ENCODE assay signal across 9 cellular contexts in genomic region chr1:99685516-99686180, GRCh38. TPM values are rescaled to one million over a fixed set of nuclear protein-coding genes. Genes with fewer than 3 reads are reported as not detected.
DNase-seq lines count a peak whose midpoint lies in the region; ATAC-seq and TF ChIP-seq lines count a peak whose summit lies in the region.
"Had no signal": no experiment of that assay in that cellular context is flagged by ENCODE, and none has a peak within 500 bp of the region (broad histone marks: within the 10 kb centered on the region; RNA-seq: fewer than 3 reads in every experiment).

No MANE protein-coding gene starts in this region.

- 9% methylated on average over 6 of the region's 6 CpGs for whole genome bisulfite sequencing in liver

- intact Hi-C loops in colonic mucosa (cut with DNase I): loop anchor here (10.0 kb wide), 1 partner anchor 201 kb away; no protein-coding TSS in a partner anchor

- H3K27ac ChIP-seq in ACC112 (ENCODE audit: low read depth, low read length): peak overlapping the region; percentile 55
- H3K27ac ChIP-seq in colonic mucosa: no peak overlapping the region
- H3K27ac ChIP-seq in liver (ENCODE audit: low read depth in 1 of 2, low read length in 2 of 2): peak overlapping the region; percentile 14 to 32

- peaks cover 38% of the 10 kb centered on the region for H3K4me1 ChIP-seq in ACC112 (ENCODE audit: control insufficient read depth, insufficient read depth, low read length, unreplicated experiment)
- H3K4me1 ChIP-seq in colonic mucosa: no peaks in the 10 kb centered on the region
- H3K4me1 ChIP-seq in liver (ENCODE audit: control insufficient read depth in 4 of 4, insufficient read depth in 4 of 4, low read length in 3 of 4): peaks cover 1 to 21% (median 8%) of the 10 kb centered on the region in 4 donors

- H3K9me3 ChIP-seq in colonic mucosa (no peaks in the 10 kb centered on the region), liver (ENCODE audit: control insufficient read depth in 4 of 4, low read length in 3 of 4) (no peaks in the 10 kb centered on the region)

- no peak overlapping the region for H3K4me3 ChIP-seq in ACC112 (ENCODE audit: low read depth, low read length)
- no peak overlapping the region for H3K4me3 ChIP-seq in colonic mucosa
- no peak overlapping the region for H3K4me3 ChIP-seq in liver (ENCODE audit: low read depth in 1 of 3, low read length in 3 of 3)

- H2AFZ ChIP-seq in ACC112 (ENCODE audit: low read length, unreplicated experiment): peak overlapping the region; percentile 17

- TF ChIP-seq RAD21 in liver (IDR thresholded peaks at IDR 0.05): peak; percentile 79 to 84

- H3K9ac ChIP-seq in colonic mucosa (ENCODE audit: low read depth in 2 of 2, low read length in 2 of 2) (no peak overlapping the region), liver (ENCODE audit: low read depth in 1 of 2, low read length in 2 of 2) (no peak overlapping the region)

- DNase-seq in NCI-H1105 treated with DMSO at 0.1 percent for 48 hours (lab: John Stamatoyannopoulos, UW): peak; percentile 78
- DNase-seq in T1000 (lab: John Stamatoyannopoulos, UW): peak; percentile 10
- peak; percentile 74 for DNase-seq in colonic mucosa
- peak; percentile 14 to 20 for DNase-seq in stimulated activated CD8-positive, alpha-beta memory T cell treated with anti-CD3 and anti-CD28 coated beads, Interleukin-2, amount 100 ng/mL, for 48 hours (ENCODE audit: low read depth in 2 of 2)
- DNase-seq: naive B cell had no signal

- H3K36me3 ChIP-seq in ACC112 (ENCODE audit: insufficient read depth, low read length) (no peaks in the 10 kb centered on the region), colonic mucosa (no peaks in the 10 kb centered on the region), liver (ENCODE audit: control insufficient read depth in 4 of 4, insufficient read depth in 3 of 4, low read depth in 1 of 4, low read length in 3 of 4) (peaks cover 0 to 36% (median 22%) of the 10 kb centered on the region in 4 donors)

- peak; percentile 95 for ATAC-seq in GM18502 (IDR thresholded peaks at IDR 0.05; ENCODE audit: poor library complexity, unreplicated experiment)
- ATAC-seq in HG02798 (IDR thresholded peaks at IDR 0.05; ENCODE audit: poor library complexity, unreplicated experiment): peak; percentile 93

- H3K27me3 ChIP-seq in ACC112 (ENCODE audit: insufficient read depth, low read length) (no peaks in the 10 kb centered on the region), colonic mucosa (no peaks in the 10 kb centered on the region), liver (ENCODE audit: control insufficient read depth in 4 of 4, insufficient read depth in 4 of 4, low read length in 3 of 4) (no peaks in the 10 kb centered on the region)

- TF ChIP-seq CTCF in colonic mucosa (IDR thresholded peaks at IDR 0.05): peak; percentile 45
- peak; percentile 62 for TF ChIP-seq CTCF in liver (IDR thresholded peaks at IDR 0.05; ENCODE audit: low read depth, low read length, missing input control)

- no peaks in the 10 kb centered on the region for H3K79me2 ChIP-seq in ACC112 (ENCODE audit: control insufficient read depth, insufficient read depth, low read length, unreplicated experiment)

TF ChIP-seq in liver, 16 proteins besides CTCF, POLR2A, EP300 and RAD21:
- TF ChIP-seq GABPA (IDR thresholded peaks at IDR 0.05 in 1 of 2, conservative IDR thresholded peaks at IDR 0.05 in 1 of 2) (peak in 1 of 2 donors; percentile 21), SP1 (IDR thresholded peaks at IDR 0.05) (peak; percentile 92), HNF4A (conservative IDR thresholded peaks at IDR 0.05) (peak; percentile 79 to 80), HNF4G (IDR thresholded peaks at IDR 0.05) (no peak), FOXA2 (IDR thresholded peaks at IDR 0.05) (peak; percentile 56), RXRA (IDR thresholded peaks at IDR 0.05) (peak; percentile 96), JUND (IDR thresholded peaks at IDR 0.05) (peak in 1 of 2 donors; percentile 65), EGR1 (IDR thresholded peaks at IDR 0.05; ENCODE audit: low read depth in 2 of 2) (no peak), TAF1 (conservative IDR thresholded peaks at IDR 0.05) (no peak), NR2F2 (IDR thresholded peaks at IDR 0.05) (peak; percentile 55), ATF3 (IDR thresholded peaks at IDR 0.05) (peak; percentile 33), FOXA1 (IDR thresholded peaks at IDR 0.05) (no peak), YY1 (IDR thresholded peaks at IDR 0.05) (peak; percentile 78)
- TF ChIP-seq, protein P1, sequence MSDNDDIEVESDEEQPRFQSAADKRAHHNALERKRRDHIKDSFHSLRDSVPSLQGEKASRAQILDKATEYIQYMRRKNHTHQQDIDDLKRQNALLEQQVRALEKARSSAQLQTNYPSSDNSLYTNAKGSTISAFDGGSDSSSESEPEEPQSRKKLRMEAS (IDR thresholded peaks at IDR 0.05): peak; percentile 63
- TF ChIP-seq, protein P2, sequence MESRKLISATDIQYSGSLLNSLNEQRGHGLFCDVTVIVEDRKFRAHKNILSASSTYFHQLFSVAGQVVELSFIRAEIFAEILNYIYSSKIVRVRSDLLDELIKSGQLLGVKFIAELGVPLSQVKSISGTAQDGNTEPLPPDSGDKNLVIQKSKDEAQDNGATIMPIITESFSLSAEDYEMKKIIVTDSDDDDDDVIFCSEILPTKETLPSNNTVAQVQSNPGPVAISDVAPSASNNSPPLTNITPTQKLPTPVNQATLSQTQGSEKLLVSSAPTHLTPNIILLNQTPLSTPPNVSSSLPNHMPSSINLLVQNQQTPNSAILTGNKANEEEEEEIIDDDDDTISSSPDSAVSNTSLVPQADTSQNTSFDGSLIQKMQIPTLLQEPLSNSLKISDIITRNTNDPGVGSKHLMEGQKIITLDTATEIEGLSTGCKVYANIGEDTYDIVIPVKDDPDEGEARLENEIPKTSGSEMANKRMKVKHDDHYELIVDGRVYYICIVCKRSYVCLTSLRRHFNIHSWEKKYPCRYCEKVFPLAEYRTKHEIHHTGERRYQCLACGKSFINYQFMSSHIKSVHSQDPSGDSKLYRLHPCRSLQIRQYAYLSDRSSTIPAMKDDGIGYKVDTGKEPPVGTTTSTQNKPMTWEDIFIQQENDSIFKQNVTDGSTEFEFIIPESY (IDR thresholded peaks at IDR 0.05): peak; percentile 68
- TF ChIP-seq, protein P3, sequence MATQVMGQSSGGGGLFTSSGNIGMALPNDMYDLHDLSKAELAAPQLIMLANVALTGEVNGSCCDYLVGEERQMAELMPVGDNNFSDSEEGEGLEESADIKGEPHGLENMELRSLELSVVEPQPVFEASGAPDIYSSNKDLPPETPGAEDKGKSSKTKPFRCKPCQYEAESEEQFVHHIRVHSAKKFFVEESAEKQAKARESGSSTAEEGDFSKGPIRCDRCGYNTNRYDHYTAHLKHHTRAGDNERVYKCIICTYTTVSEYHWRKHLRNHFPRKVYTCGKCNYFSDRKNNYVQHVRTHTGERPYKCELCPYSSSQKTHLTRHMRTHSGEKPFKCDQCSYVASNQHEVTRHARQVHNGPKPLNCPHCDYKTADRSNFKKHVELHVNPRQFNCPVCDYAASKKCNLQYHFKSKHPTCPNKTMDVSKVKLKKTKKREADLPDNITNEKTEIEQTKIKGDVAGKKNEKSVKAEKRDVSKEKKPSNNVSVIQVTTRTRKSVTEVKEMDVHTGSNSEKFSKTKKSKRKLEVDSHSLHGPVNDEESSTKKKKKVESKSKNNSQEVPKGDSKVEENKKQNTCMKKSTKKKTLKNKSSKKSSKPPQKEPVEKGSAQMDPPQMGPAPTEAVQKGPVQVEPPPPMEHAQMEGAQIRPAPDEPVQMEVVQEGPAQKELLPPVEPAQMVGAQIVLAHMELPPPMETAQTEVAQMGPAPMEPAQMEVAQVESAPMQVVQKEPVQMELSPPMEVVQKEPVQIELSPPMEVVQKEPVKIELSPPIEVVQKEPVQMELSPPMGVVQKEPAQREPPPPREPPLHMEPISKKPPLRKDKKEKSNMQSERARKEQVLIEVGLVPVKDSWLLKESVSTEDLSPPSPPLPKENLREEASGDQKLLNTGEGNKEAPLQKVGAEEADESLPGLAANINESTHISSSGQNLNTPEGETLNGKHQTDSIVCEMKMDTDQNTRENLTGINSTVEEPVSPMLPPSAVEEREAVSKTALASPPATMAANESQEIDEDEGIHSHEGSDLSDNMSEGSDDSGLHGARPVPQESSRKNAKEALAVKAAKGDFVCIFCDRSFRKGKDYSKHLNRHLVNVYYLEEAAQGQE (IDR thresholded peaks at IDR 0.05): peak; percentile 59

RNA-seq across cellular contexts. Expression of gene PALMD, which starts 39.7 kb away (rescaled TPM):
- total RNA-seq in colonic mucosa (1 to 10 TPM; 1.4 to 2.2 TPM), liver (10 to 100 TPM; 18.3 to 20.6 TPM)
- 10 to 100 TPM in 1 of 2 donors, 1 to 10 TPM in 1; 9.7 to 24.0 TPM for polyA plus RNA-seq in liver

Comparison
In these comparisons a context has a peak if more than half of its experiments do, and no peak if none do; other contexts are left out.
1. DNase-seq: peak in every context shown above with its lines; median percentile 78 in NCI-H1105 treated with DMSO at 0.1 percent for 48 hours; 74 in colonic mucosa; 17 in stimulated activated CD8-positive, alpha-beta memory T cell treated with anti-CD3 and anti-CD28 coated beads, Interleukin-2, amount 100 ng/mL, for 48 hours; 10 in T1000.
2. RNA of gene PALMD, which starts 39.7 kb away (total RNA-seq): 18.3 to 20.6 TPM in liver; 1.4 to 2.2 TPM in colonic mucosa; every median in the first group is over 4 times any median in the second.